ENCODE assay signal across 19 cellular contexts in genomic region chr7:85154282-85154937, GRCh38. TPM values are rescaled to one million over a fixed set of nuclear protein-coding genes. Genes with fewer than 3 reads are reported as not detected.
"Had no signal": no experiment of that assay in that cellular context is flagged by ENCODE, and none has a peak within 500 bp of the region (broad histone marks: within the 10 kb centered on the region; RNA-seq: fewer than 3 reads in every experiment).

No MANE protein-coding gene starts in this region.

- H3K4me3 ChIP-seq: colonic mucosa, esophagus squamous epithelium, lung, mucosa of descending colon, pancreas, stomach, testis, upper lobe of left lung had no signal

- H3K27ac ChIP-seq: colonic mucosa, esophagus squamous epithelium, pancreas, stomach, testis, upper lobe of left lung had no signal

- H3K4me3 Mint-ChIP-seq: activated naive CD4-positive, alpha-beta T cell treated with anti-CD3 and anti-CD28 coated beads, Interleukin-2, amount 50 U/mL, for 24 hours; activated T-cell treated with anti-CD3 and anti-CD28 coated beads, Interleukin-2, amount 50 U/mL, for 24 hours; naive thymus-derived CD4-positive, alpha-beta T cell had no signal

- H3K27me3 ChIP-seq: colonic mucosa, esophagus squamous epithelium, pancreas, stomach, testis, upper lobe of left lung had no signal

- H3K27me3 Mint-ChIP-seq: activated naive CD4-positive, alpha-beta T cell treated with anti-CD3 and anti-CD28 coated beads, Interleukin-2, amount 50 U/mL, for 24 hours; activated T-cell treated with anti-CD3 and anti-CD28 coated beads, Interleukin-2, amount 50 U/mL, for 24 hours; naive thymus-derived CD4-positive, alpha-beta T cell had no signal

- ATAC-seq: left cardiac atrium; mucosa of descending colon; naive thymus-derived CD4-positive, alpha-beta T cell; pancreas had no signal

- DNase-seq: activated CD4-positive, alpha-beta T cell treated with anti-CD3 and anti-CD28 coated beads, Interleukin-2, amount 50 U/mL, for 4 hours; activated CD4-positive, CD25-positive, alpha-beta regulatory T cell treated with anti-CD3 and anti-CD28 coated beads, Interleukin-2, amount 50 U/mL, for 72 hours; activated effector memory CD4-positive, alpha-beta T cell treated with anti-CD3 and anti-CD28 coated beads, Interleukin-2, amount 50 U/mL, for 16 hours; activated T-cell treated with anti-CD3 and anti-CD28 coated beads, Interleukin-2, amount 50 U/mL, for 24 hours; central memory CD4-positive, alpha-beta T cell; colonic mucosa; esophagus squamous epithelium; left cardiac atrium; mucosa of descending colon; naive thymus-derived CD4-positive, alpha-beta T cell; pancreas; stimulated activated CD4-positive, alpha-beta T cell treated with anti-CD3 and anti-CD28 coated beads, Interleukin-12 subunit alpha, Interleukin-12 subunit beta, amount 100 ng/mL, for 4 hours; stimulated activated CD4-positive, alpha-beta T cell treated with anti-CD3 and anti-CD28 coated beads, Interleukin-2, amount 100 ng/mL, for 24 hours; stomach; testis; upper lobe of left lung had no signal

- H3K27ac Mint-ChIP-seq: activated naive CD4-positive, alpha-beta T cell treated with anti-CD3 and anti-CD28 coated beads, Interleukin-2, amount 50 U/mL, for 24 hours; activated T-cell treated with anti-CD3 and anti-CD28 coated beads, Interleukin-2, amount 50 U/mL, for 24 hours had no signal

- H3K4me1 Mint-ChIP-seq: activated naive CD4-positive, alpha-beta T cell treated with anti-CD3 and anti-CD28 coated beads, Interleukin-2, amount 50 U/mL, for 24 hours had no signal

- H3K9me3 Mint-ChIP-seq: activated naive CD4-positive, alpha-beta T cell treated with anti-CD3 and anti-CD28 coated beads, Interleukin-2, amount 50 U/mL, for 24 hours had no signal

- H3K36me3 Mint-ChIP-seq: activated naive CD4-positive, alpha-beta T cell treated with anti-CD3 and anti-CD28 coated beads, Interleukin-2, amount 50 U/mL, for 24 hours; naive thymus-derived CD4-positive, alpha-beta T cell had no signal

- H3K36me3 ChIP-seq: colonic mucosa, esophagus squamous epithelium, pancreas, stomach, upper lobe of left lung had no signal

- H3K9me3 ChIP-seq: colonic mucosa, esophagus squamous epithelium, pancreas, testis, upper lobe of left lung had no signal

- FAIRE-seq: pancreas had no signal

- H3K4me1 ChIP-seq: colonic mucosa, esophagus squamous epithelium, stomach, testis, upper lobe of left lung had no signal

RNA-seq across cellular contexts. Expression of gene SEMA3D, which starts 32.4 kb away (rescaled TPM):
- total RNA-seq: naive thymus-derived CD4-positive, alpha-beta T cell; T-helper 1 cell treated with Interleukin-12 subunit alpha and Interleukin-12 subunit beta and Interleukin-4 antibody, amounts not matched to agents 30 ng/mL and 1 ng/mL, for 36 hours had no signal
- polyA plus RNA-seq: naive thymus-derived CD4-positive, alpha-beta T cell had no signal
